In genomic region chr3:122628567-122628966, GRCh38 we compare ENCODE assay signal across 22 cellular contexts. TPM values are rescaled to one million over a fixed set of nuclear protein-coding genes. Genes with fewer than 3 reads are reported as not detected.
A peak's percentile ranks its signal among the peaks of the same experiment; 100 is the strongest.
DNase-seq lines count a peak whose midpoint lies in the region; ATAC-seq, FAIRE-seq and TF ChIP-seq lines count a peak whose summit lies in the region.
"Had no signal": no experiment of that assay in that cellular context is flagged by ENCODE, and none has a peak within 500 bp of the region (broad histone marks: within the 10 kb centered on the region; RNA-seq: fewer than 3 reads in every experiment).

No MANE protein-coding gene starts in this region.

- ATAC-seq in PC-3 (peak; percentile 73), HG03521 (IDR thresholded peaks at IDR 0.05; ENCODE audit: unreplicated experiment) (no peak)
- ATAC-seq: A549; activated CD4-positive, alpha-beta T cell treated with anti-CD3 and anti-CD28 coated beads for 36 hours; gastroesophageal sphincter; left cardiac atrium had no signal

- FAIRE-seq in urothelium cell line (lab: Jason Lieb, UNC): no peak
- FAIRE-seq: A549 had no signal

- H3K27me3 ChIP-seq in PC-3 (ENCODE audit: low read length): no peaks in the 10 kb centered on the region
- H3K27me3 ChIP-seq: colonic mucosa, gastroesophageal sphincter, testis had no signal

- no peaks in the 10 kb centered on the region for H4K20me1 ChIP-seq in PC-3 (ENCODE audit: low read length)

- H2AFZ ChIP-seq in PC-3 (ENCODE audit: low read length): no peak overlapping the region

- TF ChIP-seq CTCF in PC-3 (conservative IDR thresholded peaks at IDR 0.05; ENCODE audit: low read depth, low read length): no peak
- no peak for TF ChIP-seq CTCF in choroid plexus epithelial cell (conservative IDR thresholded peaks at IDR 0.05; ENCODE audit: low read depth, low read length)

- H3K27me3 Mint-ChIP-seq in activated naive CD4-positive, alpha-beta T cell treated with anti-CD3 and anti-CD28 coated beads, Interleukin-2, amount 10 ng/mL, durations not matched to agents 7 days and 5 days: no peaks in the 10 kb centered on the region
- H3K27me3 Mint-ChIP-seq: activated CD4-positive, alpha-beta T cell treated with anti-CD3 and anti-CD28 coated beads for 36 hours had no signal

- POLR2A ChIA-PET in PC-3 (lab: Charles Lee; ENCODE audit: unreplicated experiment): interaction anchor here (0.6 kb wide), 2 partner anchors 55 to 1916 kb away, joined by 4 to 5 read pairs; no protein-coding TSS in a partner anchor

- no TSS peak for BruUV-seq in PC-3 (replicated peaks; lab: Mats Ljungman, UMichigan)

- H3K4me2 ChIP-seq in PC-3 (ENCODE audit: low read length): peak overlapping the region; percentile 38
- H3K4me2 ChIP-seq: A549, SK-N-SH had no signal

- peak overlapping the region; percentile 25 for H3K27ac Mint-ChIP-seq in activated naive CD4-positive, alpha-beta T cell treated with anti-CD3 and anti-CD28 coated beads, Interleukin-2, amount 10 ng/mL, durations not matched to agents 7 days and 5 days
- H3K27ac Mint-ChIP-seq: activated CD4-positive, alpha-beta T cell treated with anti-CD3 and anti-CD28 coated beads for 36 hours had no signal

- intact Hi-C loops in PC-3 (cut with micrococcal nuclease): no loop called here

- no peak overlapping the region for H3K9ac ChIP-seq in PC-3 (ENCODE audit: low read length)
- H3K9ac ChIP-seq: SK-N-SH had no signal

- no peaks in the 10 kb centered on the region for H3K36me3 ChIP-seq in PC-3 (ENCODE audit: low read depth, low read length)
- H3K36me3 ChIP-seq: colonic mucosa, gastroesophageal sphincter had no signal

- no peak overlapping the region for H3K27ac ChIP-seq in PC-3 (ENCODE audit: low read length)
- H3K27ac ChIP-seq: A549, colonic mucosa, epithelial cell of prostate, gastroesophageal sphincter, testis had no signal

- no peaks in the 10 kb centered on the region for H3F3A ChIP-seq in PC-3 (ENCODE audit: low read length, unreplicated experiment)

- H3K79me2 ChIP-seq in PC-3 (ENCODE audit: low read length): no peaks in the 10 kb centered on the region

- CTCF ChIA-PET in activated naive CD4-positive, alpha-beta T cell treated with anti-CD3 and anti-CD28 coated beads, Interleukin-2, amount 10 ng/mL, durations not matched to agents 7 days and 5 days (lab: Charles Lee): interaction anchor here (0.6 to 1.4 kb wide), 5 partner anchors 9 to 236 kb away, joined by 3 to 4 read pairs (median 4); no protein-coding TSS in a partner anchor
- CTCF ChIA-PET in PC-3 (lab: Charles Lee): no interaction called here

- peaks cover 2% of the 10 kb centered on the region for H3K4me1 Mint-ChIP-seq in activated naive CD4-positive, alpha-beta T cell treated with anti-CD3 and anti-CD28 coated beads, Interleukin-2, amount 10 ng/mL, durations not matched to agents 7 days and 5 days
- H3K4me1 Mint-ChIP-seq: activated CD4-positive, alpha-beta T cell treated with anti-CD3 and anti-CD28 coated beads for 36 hours; neural crest cell had no signal

- no peak for DNase-seq in activated naive CD4-positive, alpha-beta T cell treated with anti-CD3 and anti-CD28 coated beads, Interleukin-2, amount 10 ng/mL, durations not matched to agents 7 days and 5 days
- DNase-seq in activated naive CD4-positive, alpha-beta T cell treated with anti-CD3 and anti-CD28 coated beads, Interleukin-2, amount 50 U/mL, for 16 hours: no peak
- peak; percentile 76 for DNase-seq in PC-3
- DNase-seq in choroid plexus epithelial cell (ENCODE audit: low read depth): peak; percentile 53
- peak; percentile 37 for DNase-seq in urothelium cell line (ENCODE audit: low spot score)
- no peak for DNase-seq in SW 1271 (lab: John Stamatoyannopoulos, UW)
- no peak for DNase-seq in superior temporal gyrus (ENCODE audit: extremely low spot score)
- DNase-seq: activated CD4-positive, alpha-beta T cell treated with anti-CD3 and anti-CD28 coated beads for 36 hours; activated effector memory CD4-positive, alpha-beta T cell treated with anti-CD3 and anti-CD28 coated beads, Interleukin-2, amount 50 U/mL, for 16 hours; colonic mucosa; DMS153; left cardiac atrium; NCI-H1048; NCI-H2081 treated with DMSO at 0.1 percent for 48 hours; NCI-H526 treated with DMSO at 0.1 percent for 48 hours; SK-N-SH; testis had no signal

- no peaks in the 10 kb centered on the region for H3K9me2 ChIP-seq in PC-3 (replicated peaks; ENCODE audit: low read length)
- H3K9me2 ChIP-seq: SK-N-SH had no signal

- no peaks in the 10 kb centered on the region for H3K9me3 Mint-ChIP-seq in activated naive CD4-positive, alpha-beta T cell treated with anti-CD3 and anti-CD28 coated beads, Interleukin-2, amount 10 ng/mL, durations not matched to agents 7 days and 5 days
- H3K9me3 Mint-ChIP-seq: neural crest cell had no signal

- no peak overlapping the region for H3K4me3 Mint-ChIP-seq in activated naive CD4-positive, alpha-beta T cell treated with anti-CD3 and anti-CD28 coated beads, Interleukin-2, amount 10 ng/mL, durations not matched to agents 7 days and 5 days
- H3K4me3 Mint-ChIP-seq: activated CD4-positive, alpha-beta T cell treated with anti-CD3 and anti-CD28 coated beads for 36 hours; neural crest cell had no signal

- peaks cover 58% of the 10 kb centered on the region for H3K36me3 Mint-ChIP-seq in activated naive CD4-positive, alpha-beta T cell treated with anti-CD3 and anti-CD28 coated beads, Interleukin-2, amount 10 ng/mL, durations not matched to agents 7 days and 5 days

- no peak overlapping the region for H3K4me3 ChIP-seq in PC-3 (ENCODE audit: low read length)
- H3K4me3 ChIP-seq in choroid plexus epithelial cell (ENCODE audit: low read depth, low read length): no peak overlapping the region
- H3K4me3 ChIP-seq: A549, colonic mucosa, gastroesophageal sphincter, testis had no signal

- peaks cover 11% of the 10 kb centered on the region for H3K4me1 ChIP-seq in PC-3 (ENCODE audit: insufficient read depth, low read length)
- H3K4me1 ChIP-seq: A549, colonic mucosa, gastroesophageal sphincter, testis had no signal

- H3K9me3 ChIP-seq in PC-3 (ENCODE audit: low read length): no peaks in the 10 kb centered on the region
- H3K9me3 ChIP-seq: A549, colonic mucosa, gastroesophageal sphincter, SK-N-SH, testis had no signal

RNA-seq across cellular contexts. Expression of gene PARP15, which starts 51.1 kb away (rescaled TPM):
- total RNA-seq in PC-3 (2014; rRNA removed): not detected in 2 replicates
- total RNA-seq: neural crest cell had no signal

RNA-seq across cellular contexts. Expression of gene PARP14, which starts 52.1 kb away (rescaled TPM):
- total RNA-seq in PC-3 (2014; rRNA removed): 20.8 and 21.8 TPM in 2 replicates

Comparison
In these comparisons a context has a peak if more than half of its experiments do, and no peak if none do; other contexts are left out.
1. DNase-seq: peak in PC-3 (single experiment), choroid plexus epithelial cell (single experiment) and urothelium cell line (single experiment); none in activated naive CD4-positive, alpha-beta T cell treated with anti-CD3 and anti-CD28 coated beads, Interleukin-2, amount 10 ng/mL, durations not matched to agents 7 days and 5 days (single experiment), activated naive CD4-positive, alpha-beta T cell treated with anti-CD3 and anti-CD28 coated beads, Interleukin-2, amount 50 U/mL, for 16 hours (single experiment), SW 1271 (0 of 2) and superior temporal gyrus (single experiment).